In the genomic region with DNA sequence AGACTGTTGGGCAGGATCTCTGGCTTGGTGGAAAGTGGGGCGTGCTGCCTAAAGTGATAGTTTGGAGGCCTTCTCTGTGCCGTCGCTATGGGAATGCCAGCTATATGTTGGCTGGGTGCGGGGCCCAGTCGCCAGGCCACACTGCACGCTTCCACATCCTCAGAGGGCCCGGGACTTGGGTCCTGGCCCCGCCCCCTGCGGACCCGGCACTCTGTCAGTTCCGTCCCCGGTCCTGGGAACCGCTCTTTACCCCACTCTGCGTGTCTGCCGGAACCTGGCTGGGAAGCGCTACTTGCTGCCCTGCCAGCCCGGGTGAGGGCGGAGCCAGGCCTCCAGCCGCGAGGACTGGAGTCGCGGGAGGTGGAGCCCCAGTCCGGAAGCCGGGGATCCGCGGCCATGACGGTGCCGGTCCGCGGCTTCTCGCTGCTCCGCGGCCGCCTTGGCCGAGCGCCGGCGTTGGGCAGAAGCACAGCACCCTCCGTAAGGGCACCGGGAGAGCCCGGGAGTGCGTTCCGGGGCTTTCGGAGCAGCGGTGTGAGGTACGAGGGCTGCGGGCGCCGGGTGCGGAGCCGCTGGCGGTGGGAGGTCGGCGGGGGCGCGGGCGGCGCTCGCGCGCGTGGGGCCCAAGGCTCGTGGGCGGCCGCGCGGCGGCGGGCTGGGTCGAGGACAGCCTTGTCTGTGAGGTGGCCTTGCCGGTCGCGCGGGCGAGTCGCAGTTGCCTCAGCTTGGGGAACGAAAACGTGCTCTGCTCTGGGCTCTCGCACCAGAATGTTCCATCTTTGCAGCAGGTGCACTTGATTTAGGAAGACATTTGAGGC, we compare ENCODE assay signal across 1 cellular context.
TF ChIP-seq lines count a peak whose summit lies in the region.

MTHFD2L (plus strand) TSS at position 376 of the 818 bp plus-strand sequence; CDS start at position 397, 21 bp downstream.

TF ChIP-seq in H1, 55 proteins besides CTCF, POLR2A, EP300 and RAD21:
- TF ChIP-seq SUZ12 (IDR thresholded peaks at IDR 0.05; ENCODE audit: low read length) (no peak), ATF2 (IDR thresholded peaks at IDR 0.05; ENCODE audit: low read length) (peak; percentile 34; the same call in 1 of the 2 replicates), GTF2F1 (IDR thresholded peaks at IDR 0.05; ENCODE audit: borderline replicate concordance, low read depth, low read length) (peak; percentile 14; the same call in 1 of the 2 replicates), YY1 (IDR thresholded peaks at IDR 0.05; ENCODE audit: low read depth, low read length) (peak; percentile 93), RBBP5 (IDR thresholded peaks at IDR 0.05; ENCODE audit: borderline replicate concordance, low read depth, low read length) (peak; percentile 97), BACH1 (IDR thresholded peaks at IDR 0.05; ENCODE audit: low read length) (peak; percentile 59; the same call in 1 of the 2 replicates), TAF1 (IDR thresholded peaks at IDR 0.05; ENCODE audit: low read depth, low read length) (peak; percentile 86), KDM4A (IDR thresholded peaks at IDR 0.05; ENCODE audit: low read depth, low read length, severe bottlenecking) (peak; percentile 48), CREB1 (IDR thresholded peaks at IDR 0.05) (peak; percentile 54; the same call in 1 of the 2 replicates), TCF12 (IDR thresholded peaks at IDR 0.05; ENCODE audit: low read depth, low read length) (no peak), GABPA (IDR thresholded peaks at IDR 0.05; ENCODE audit: borderline replicate concordance, insufficient read depth, low read length) (peak; percentile 62; the same call in 1 of the 2 replicates), KDM1A (IDR thresholded peaks at IDR 0.05; ENCODE audit: borderline replicate concordance, low read length) (0 out of 2 replicates have a peak, but pooled peaks have one; percentile 39), CBX5 (IDR thresholded peaks at IDR 0.05; ENCODE audit: low read depth, low read length) (no peak), HDAC6 (IDR thresholded peaks at IDR 0.05; ENCODE audit: low read depth, low read length) (no peak), JUN (IDR thresholded peaks at IDR 0.05; ENCODE audit: low read depth, low read length) (no peak), EGR1 (IDR thresholded peaks at IDR 0.05; ENCODE audit: borderline replicate concordance, low read depth, low read length) (0 out of 2 replicates have a peak, but pooled peaks have one; percentile 7), POLR2AphosphoS5 (IDR thresholded peaks at IDR 0.05; ENCODE audit: low read depth, low read length) (peak; percentile 83), TAF7 (optimal IDR thresholded peaks at IDR 0.05; ENCODE audit: borderline replicate concordance, low read depth, low read length) (peak; percentile 76), HDAC2 (IDR thresholded peaks at IDR 0.05; ENCODE audit: borderline replicate concordance in 1 of 2, low read depth in 2 of 2, low read length in 2 of 2) (0 out of 4 replicates have a peak, but pooled peaks of 1 of the 2 experiments have one; percentile 24), MAX (IDR thresholded peaks at IDR 0.05) (peak; percentile 51), PHF8 (conservative IDR thresholded peaks at IDR 0.05; ENCODE audit: low read depth, low read length) (peak; percentile 92; the same call in 1 of the 2 replicates), SP1 (IDR thresholded peaks at IDR 0.05; ENCODE audit: low read depth, low read length) (peak; percentile 44; the same call in 1 of the 2 replicates), SIN3A (conservative IDR thresholded peaks at IDR 0.05 in 1 of 2, IDR thresholded peaks at IDR 0.05 in 1 of 2; ENCODE audit: low read depth in 1 of 2, low read length in 2 of 2) (0 out of 4 replicates have a peak, but pooled peaks of 1 of the 2 experiments have one; percentile 41), TEAD4 (IDR thresholded peaks at IDR 0.05; ENCODE audit: low read depth, low read length) (peak; percentile 30; the same call in 1 of the 2 replicates), NANOG (IDR thresholded peaks at IDR 0.05; ENCODE audit: insufficient read depth, low read depth, low read length, poor library complexity, severe bottlenecking) (no peak), MAFK (IDR thresholded peaks at IDR 0.05; ENCODE audit: low read depth, low read length) (no peak), CHD2 (IDR thresholded peaks at IDR 0.05; ENCODE audit: low read length) (0 out of 2 replicates have a peak, but pooled peaks have one; percentile 20), ASH2L (IDR thresholded peaks at IDR 0.05; ENCODE audit: low read length) (peak; percentile 88), TBP (IDR thresholded peaks at IDR 0.05; ENCODE audit: low read depth, low read length) (peak; percentile 82), BCL11A (IDR thresholded peaks at IDR 0.05; ENCODE audit: low read depth in 2 of 2, low read length in 2 of 2) (no peak), JUND (IDR thresholded peaks at IDR 0.05; ENCODE audit: low read length) (no peak)
- TF ChIP-seq, protein P1, sequence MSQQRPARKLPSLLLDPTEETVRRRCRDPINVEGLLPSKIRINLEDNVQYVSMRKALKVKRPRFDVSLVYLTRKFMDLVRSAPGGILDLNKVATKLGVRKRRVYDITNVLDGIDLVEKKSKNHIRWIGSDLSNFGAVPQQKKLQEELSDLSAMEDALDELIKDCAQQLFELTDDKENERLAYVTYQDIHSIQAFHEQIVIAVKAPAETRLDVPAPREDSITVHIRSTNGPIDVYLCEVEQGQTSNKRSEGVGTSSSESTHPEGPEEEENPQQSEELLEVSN (IDR thresholded peaks at IDR 0.05), result peak; percentile 13; the same call in 1 of the 2 replicates
